Comparison of ENCODE assay signal across 1 cellular context in the genomic region with DNA sequence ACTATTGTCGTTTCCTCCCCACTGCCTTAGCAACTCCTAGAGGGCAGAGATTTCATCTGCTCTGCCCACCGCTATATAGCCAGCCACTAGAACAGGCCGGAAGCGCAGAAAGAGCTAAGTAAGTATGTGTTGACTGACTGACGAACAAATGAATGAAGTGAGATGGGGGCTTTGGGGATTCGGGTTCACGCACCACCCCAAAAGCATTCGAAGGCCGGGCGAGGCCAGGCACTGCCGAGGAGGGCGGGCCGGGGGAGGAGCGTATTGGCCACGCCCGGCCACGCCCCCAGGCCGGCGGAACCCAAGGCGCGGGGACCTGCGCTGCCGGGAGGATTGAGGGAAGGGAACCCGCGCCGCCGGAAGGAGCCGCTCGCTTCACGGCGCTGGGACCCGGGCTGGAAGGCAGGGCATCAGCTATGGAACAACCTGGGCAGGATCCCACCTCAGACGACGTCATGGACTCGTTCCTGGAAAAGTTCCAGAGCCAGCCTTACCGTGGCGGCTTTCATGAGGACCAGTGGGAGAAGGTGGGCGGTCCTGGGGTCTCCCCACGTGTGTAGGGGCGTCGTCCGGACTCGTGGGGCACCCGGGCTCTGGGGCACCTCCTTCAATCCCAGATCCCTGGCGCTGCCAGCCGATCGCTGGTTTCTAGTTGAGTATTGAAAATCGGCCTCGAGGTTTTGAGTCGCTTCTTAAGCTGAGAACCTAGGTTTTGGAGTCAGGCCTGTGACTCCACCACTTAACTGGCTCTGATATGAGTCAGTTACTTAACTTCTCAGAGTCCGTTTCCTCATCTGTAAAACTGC.
TF ChIP-seq lines count a peak whose summit lies in the region.

A gene with protein sequence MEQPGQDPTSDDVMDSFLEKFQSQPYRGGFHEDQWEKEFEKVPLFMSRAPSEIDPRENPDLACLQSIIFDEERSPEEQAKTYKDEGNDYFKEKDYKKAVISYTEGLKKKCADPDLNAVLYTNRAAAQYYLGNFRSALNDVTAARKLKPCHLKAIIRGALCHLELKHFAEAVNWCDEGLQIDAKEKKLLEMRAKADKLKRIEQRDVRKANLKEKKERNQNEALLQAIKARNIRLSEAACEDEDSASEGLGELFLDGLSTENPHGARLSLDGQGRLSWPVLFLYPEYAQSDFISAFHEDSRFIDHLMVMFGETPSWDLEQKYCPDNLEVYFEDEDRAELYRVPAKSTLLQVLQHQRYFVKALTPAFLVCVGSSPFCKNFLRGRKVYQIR (plus strand): TSS at position 369 of the 806 bp plus-strand sequence. CDS start 48 bp downstream, at position 417.

TF ChIP-seq in K562, 482 proteins besides CTCF, POLR2A, EP300 and RAD21 (continued from another document and continues in another):
- TF ChIP-seq, protein P1, sequence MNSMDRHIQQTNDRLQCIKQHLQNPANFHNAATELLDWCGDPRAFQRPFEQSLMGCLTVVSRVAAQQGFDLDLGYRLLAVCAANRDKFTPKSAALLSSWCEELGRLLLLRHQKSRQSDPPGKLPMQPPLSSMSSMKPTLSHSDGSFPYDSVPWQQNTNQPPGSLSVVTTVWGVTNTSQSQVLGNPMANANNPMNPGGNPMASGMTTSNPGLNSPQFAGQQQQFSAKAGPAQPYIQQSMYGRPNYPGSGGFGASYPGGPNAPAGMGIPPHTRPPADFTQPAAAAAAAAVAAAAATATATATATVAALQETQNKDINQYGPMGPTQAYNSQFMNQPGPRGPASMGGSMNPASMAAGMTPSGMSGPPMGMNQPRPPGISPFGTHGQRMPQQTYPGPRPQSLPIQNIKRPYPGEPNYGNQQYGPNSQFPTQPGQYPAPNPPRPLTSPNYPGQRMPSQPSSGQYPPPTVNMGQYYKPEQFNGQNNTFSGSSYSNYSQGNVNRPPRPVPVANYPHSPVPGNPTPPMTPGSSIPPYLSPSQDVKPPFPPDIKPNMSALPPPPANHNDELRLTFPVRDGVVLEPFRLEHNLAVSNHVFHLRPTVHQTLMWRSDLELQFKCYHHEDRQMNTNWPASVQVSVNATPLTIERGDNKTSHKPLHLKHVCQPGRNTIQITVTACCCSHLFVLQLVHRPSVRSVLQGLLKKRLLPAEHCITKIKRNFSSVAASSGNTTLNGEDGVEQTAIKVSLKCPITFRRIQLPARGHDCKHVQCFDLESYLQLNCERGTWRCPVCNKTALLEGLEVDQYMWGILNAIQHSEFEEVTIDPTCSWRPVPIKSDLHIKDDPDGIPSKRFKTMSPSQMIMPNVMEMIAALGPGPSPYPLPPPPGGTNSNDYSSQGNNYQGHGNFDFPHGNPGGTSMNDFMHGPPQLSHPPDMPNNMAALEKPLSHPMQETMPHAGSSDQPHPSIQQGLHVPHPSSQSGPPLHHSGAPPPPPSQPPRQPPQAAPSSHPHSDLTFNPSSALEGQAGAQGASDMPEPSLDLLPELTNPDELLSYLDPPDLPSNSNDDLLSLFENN (IDR thresholded peaks at IDR 0.05; ENCODE audit: low read depth in 2 of 2, low read length in 2 of 2): peak in 1 of 2 experiments; percentile 78; a peak in 2 of 4 replicates
- TF ChIP-seq FOXA3 (CRISPR knock-in tag; conservative IDR thresholded peaks at IDR 0.05 in 1 of 2, IDR thresholded peaks at IDR 0.05 in 1 of 2): no peak
- TF ChIP-seq, protein P2, sequence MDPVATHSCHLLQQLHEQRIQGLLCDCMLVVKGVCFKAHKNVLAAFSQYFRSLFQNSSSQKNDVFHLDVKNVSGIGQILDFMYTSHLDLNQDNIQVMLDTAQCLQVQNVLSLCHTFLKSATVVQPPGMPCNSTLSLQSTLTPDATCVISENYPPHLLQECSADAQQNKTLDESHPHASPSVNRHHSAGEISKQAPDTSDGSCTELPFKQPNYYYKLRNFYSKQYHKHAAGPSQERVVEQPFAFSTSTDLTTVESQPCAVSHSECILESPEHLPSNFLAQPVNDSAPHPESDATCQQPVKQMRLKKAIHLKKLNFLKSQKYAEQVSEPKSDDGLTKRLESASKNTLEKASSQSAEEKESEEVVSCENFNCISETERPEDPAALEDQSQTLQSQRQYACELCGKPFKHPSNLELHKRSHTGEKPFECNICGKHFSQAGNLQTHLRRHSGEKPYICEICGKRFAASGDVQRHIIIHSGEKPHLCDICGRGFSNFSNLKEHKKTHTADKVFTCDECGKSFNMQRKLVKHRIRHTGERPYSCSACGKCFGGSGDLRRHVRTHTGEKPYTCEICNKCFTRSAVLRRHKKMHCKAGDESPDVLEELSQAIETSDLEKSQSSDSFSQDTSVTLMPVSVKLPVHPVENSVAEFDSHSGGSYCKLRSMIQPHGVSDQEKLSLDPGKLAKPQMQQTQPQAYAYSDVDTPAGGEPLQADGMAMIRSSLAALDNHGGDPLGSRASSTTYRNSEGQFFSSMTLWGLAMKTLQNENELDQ (CRISPR knock-in tag; IDR thresholded peaks at IDR 0.05; ENCODE audit: borderline replicate concordance): 0 out of 2 replicates have a peak, but pooled peaks have one; percentile 43
- TF ChIP-seq TAF7 (tag; IDR thresholded peaks at IDR 0.05): peak; percentile 88
- TF ChIP-seq RBM14 (IDR thresholded peaks at IDR 0.05; ENCODE audit: borderline replicate concordance, insufficient read depth, low read depth, low read length): 0 out of 2 replicates have a peak, but pooled peaks have one; percentile 72
- TF ChIP-seq CCNT2 (IDR thresholded peaks at IDR 0.05; ENCODE audit: borderline replicate concordance, extremely low read depth, insufficient read length, low read depth, low read length): peak; percentile 85
- peak; percentile 46; the same call in 1 of the 2 replicates for TF ChIP-seq TCF7 (IDR thresholded peaks at IDR 0.05; ENCODE audit: borderline replicate concordance)
- peak; percentile 94 for TF ChIP-seq POLR2G (IDR thresholded peaks at IDR 0.05; ENCODE audit: low read depth, low read length)
- TF ChIP-seq, protein P3, sequence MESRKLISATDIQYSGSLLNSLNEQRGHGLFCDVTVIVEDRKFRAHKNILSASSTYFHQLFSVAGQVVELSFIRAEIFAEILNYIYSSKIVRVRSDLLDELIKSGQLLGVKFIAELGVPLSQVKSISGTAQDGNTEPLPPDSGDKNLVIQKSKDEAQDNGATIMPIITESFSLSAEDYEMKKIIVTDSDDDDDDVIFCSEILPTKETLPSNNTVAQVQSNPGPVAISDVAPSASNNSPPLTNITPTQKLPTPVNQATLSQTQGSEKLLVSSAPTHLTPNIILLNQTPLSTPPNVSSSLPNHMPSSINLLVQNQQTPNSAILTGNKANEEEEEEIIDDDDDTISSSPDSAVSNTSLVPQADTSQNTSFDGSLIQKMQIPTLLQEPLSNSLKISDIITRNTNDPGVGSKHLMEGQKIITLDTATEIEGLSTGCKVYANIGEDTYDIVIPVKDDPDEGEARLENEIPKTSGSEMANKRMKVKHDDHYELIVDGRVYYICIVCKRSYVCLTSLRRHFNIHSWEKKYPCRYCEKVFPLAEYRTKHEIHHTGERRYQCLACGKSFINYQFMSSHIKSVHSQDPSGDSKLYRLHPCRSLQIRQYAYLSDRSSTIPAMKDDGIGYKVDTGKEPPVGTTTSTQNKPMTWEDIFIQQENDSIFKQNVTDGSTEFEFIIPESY (CRISPR knock-in tag; IDR thresholded peaks at IDR 0.05): peak; percentile 44; the same call in 1 of the 2 replicates
- TF ChIP-seq TAF9B (IDR thresholded peaks at IDR 0.05; ENCODE audit: partially characterized antibody): peak; percentile 90
- TF ChIP-seq DIDO1 (tag; IDR thresholded peaks at IDR 0.05; ENCODE audit: low read depth): peak; percentile 98
- TF ChIP-seq ZNF699 (CRISPR knock-in tag; IDR thresholded peaks at IDR 0.05; ENCODE audit: insufficient replicate concordance): no peak
- TF ChIP-seq, protein P4, sequence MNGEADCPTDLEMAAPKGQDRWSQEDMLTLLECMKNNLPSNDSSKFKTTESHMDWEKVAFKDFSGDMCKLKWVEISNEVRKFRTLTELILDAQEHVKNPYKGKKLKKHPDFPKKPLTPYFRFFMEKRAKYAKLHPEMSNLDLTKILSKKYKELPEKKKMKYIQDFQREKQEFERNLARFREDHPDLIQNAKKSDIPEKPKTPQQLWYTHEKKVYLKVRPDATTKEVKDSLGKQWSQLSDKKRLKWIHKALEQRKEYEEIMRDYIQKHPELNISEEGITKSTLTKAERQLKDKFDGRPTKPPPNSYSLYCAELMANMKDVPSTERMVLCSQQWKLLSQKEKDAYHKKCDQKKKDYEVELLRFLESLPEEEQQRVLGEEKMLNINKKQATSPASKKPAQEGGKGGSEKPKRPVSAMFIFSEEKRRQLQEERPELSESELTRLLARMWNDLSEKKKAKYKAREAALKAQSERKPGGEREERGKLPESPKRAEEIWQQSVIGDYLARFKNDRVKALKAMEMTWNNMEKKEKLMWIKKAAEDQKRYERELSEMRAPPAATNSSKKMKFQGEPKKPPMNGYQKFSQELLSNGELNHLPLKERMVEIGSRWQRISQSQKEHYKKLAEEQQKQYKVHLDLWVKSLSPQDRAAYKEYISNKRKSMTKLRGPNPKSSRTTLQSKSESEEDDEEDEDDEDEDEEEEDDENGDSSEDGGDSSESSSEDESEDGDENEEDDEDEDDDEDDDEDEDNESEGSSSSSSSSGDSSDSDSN (IDR thresholded peaks at IDR 0.05; ENCODE audit: borderline replicate concordance in 1 of 2, low read depth in 2 of 2, low read length in 2 of 2): peak in 1 of 2 experiments; percentile 46; a peak in 1 of 4 replicates
- TF ChIP-seq RBFOX2 (IDR thresholded peaks at IDR 0.05; ENCODE audit: low read depth, low read length): peak; percentile 94
- peak; percentile 95 for TF ChIP-seq KDM5B (IDR thresholded peaks at IDR 0.05; ENCODE audit: insufficient replicate concordance, low read depth, low read length)
- TF ChIP-seq, protein P5, sequence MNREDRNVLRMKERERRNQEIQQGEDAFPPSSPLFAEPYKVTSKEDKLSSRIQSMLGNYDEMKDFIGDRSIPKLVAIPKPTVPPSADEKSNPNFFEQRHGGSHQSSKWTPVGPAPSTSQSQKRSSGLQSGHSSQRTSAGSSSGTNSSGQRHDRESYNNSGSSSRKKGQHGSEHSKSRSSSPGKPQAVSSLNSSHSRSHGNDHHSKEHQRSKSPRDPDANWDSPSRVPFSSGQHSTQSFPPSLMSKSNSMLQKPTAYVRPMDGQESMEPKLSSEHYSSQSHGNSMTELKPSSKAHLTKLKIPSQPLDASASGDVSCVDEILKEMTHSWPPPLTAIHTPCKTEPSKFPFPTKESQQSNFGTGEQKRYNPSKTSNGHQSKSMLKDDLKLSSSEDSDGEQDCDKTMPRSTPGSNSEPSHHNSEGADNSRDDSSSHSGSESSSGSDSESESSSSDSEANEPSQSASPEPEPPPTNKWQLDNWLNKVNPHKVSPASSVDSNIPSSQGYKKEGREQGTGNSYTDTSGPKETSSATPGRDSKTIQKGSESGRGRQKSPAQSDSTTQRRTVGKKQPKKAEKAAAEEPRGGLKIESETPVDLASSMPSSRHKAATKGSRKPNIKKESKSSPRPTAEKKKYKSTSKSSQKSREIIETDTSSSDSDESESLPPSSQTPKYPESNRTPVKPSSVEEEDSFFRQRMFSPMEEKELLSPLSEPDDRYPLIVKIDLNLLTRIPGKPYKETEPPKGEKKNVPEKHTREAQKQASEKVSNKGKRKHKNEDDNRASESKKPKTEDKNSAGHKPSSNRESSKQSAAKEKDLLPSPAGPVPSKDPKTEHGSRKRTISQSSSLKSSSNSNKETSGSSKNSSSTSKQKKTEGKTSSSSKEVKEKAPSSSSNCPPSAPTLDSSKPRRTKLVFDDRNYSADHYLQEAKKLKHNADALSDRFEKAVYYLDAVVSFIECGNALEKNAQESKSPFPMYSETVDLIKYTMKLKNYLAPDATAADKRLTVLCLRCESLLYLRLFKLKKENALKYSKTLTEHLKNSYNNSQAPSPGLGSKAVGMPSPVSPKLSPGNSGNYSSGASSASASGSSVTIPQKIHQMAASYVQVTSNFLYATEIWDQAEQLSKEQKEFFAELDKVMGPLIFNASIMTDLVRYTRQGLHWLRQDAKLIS (CRISPR knock-in tag; IDR thresholded peaks at IDR 0.05): peak; percentile 84
- TF ChIP-seq U2AF2 (optimal IDR thresholded peaks at IDR 0.05; ENCODE audit: low read depth, low read length): no peak
- peak; percentile 95; the same call in 1 of the 2 replicates for TF ChIP-seq PHF8 (IDR thresholded peaks at IDR 0.05; ENCODE audit: borderline replicate concordance, low read length)
- TF ChIP-seq ZNF384 (IDR thresholded peaks at IDR 0.05; ENCODE audit: low read depth, low read length): peak; percentile 69; the same call in 1 of the 2 replicates
- TF ChIP-seq, protein P6, sequence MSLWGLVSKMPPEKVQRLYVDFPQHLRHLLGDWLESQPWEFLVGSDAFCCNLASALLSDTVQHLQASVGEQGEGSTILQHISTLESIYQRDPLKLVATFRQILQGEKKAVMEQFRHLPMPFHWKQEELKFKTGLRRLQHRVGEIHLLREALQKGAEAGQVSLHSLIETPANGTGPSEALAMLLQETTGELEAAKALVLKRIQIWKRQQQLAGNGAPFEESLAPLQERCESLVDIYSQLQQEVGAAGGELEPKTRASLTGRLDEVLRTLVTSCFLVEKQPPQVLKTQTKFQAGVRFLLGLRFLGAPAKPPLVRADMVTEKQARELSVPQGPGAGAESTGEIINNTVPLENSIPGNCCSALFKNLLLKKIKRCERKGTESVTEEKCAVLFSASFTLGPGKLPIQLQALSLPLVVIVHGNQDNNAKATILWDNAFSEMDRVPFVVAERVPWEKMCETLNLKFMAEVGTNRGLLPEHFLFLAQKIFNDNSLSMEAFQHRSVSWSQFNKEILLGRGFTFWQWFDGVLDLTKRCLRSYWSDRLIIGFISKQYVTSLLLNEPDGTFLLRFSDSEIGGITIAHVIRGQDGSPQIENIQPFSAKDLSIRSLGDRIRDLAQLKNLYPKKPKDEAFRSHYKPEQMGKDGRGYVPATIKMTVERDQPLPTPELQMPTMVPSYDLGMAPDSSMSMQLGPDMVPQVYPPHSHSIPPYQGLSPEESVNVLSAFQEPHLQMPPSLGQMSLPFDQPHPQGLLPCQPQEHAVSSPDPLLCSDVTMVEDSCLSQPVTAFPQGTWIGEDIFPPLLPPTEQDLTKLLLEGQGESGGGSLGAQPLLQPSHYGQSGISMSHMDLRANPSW (CRISPR knock-in tag; IDR thresholded peaks at IDR 0.05): no peak
- TF ChIP-seq, protein P7, sequence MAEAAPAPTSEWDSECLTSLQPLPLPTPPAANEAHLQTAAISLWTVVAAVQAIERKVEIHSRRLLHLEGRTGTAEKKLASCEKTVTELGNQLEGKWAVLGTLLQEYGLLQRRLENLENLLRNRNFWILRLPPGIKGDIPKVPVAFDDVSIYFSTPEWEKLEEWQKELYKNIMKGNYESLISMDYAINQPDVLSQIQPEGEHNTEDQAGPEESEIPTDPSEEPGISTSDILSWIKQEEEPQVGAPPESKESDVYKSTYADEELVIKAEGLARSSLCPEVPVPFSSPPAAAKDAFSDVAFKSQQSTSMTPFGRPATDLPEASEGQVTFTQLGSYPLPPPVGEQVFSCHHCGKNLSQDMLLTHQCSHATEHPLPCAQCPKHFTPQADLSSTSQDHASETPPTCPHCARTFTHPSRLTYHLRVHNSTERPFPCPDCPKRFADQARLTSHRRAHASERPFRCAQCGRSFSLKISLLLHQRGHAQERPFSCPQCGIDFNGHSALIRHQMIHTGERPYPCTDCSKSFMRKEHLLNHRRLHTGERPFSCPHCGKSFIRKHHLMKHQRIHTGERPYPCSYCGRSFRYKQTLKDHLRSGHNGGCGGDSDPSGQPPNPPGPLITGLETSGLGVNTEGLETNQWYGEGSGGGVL (CRISPR knock-in tag; IDR thresholded peaks at IDR 0.05): no peak
- TF ChIP-seq FOXP1 (CRISPR knock-in tag; IDR thresholded peaks at IDR 0.05): no peak
- TF ChIP-seq, protein P8, sequence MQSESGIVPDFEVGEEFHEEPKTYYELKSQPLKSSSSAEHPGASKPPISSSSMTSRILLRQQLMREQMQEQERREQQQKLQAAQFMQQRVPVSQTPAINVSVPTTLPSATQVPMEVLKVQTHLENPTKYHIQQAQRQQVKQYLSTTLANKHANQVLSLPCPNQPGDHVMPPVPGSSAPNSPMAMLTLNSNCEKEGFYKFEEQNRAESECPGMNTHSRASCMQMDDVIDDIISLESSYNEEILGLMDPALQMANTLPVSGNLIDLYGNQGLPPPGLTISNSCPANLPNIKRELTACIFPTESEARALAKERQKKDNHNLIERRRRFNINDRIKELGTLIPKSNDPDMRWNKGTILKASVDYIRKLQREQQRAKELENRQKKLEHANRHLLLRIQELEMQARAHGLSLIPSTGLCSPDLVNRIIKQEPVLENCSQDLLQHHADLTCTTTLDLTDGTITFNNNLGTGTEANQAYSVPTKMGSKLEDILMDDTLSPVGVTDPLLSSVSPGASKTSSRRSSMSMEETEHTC (IDR thresholded peaks at IDR 0.05): peak; percentile 44; the same call in 1 of the 2 replicates
- TF ChIP-seq MTF1 (CRISPR knock-in tag; IDR thresholded peaks at IDR 0.05; ENCODE audit: borderline replicate concordance): no peak
- TF ChIP-seq TCF3 (CRISPR knock-in tag; IDR thresholded peaks at IDR 0.05): peak; percentile 41; the same call in 1 of the 2 replicates
